ENCODE assay signal across 9 cellular contexts in the genomic region with DNA sequence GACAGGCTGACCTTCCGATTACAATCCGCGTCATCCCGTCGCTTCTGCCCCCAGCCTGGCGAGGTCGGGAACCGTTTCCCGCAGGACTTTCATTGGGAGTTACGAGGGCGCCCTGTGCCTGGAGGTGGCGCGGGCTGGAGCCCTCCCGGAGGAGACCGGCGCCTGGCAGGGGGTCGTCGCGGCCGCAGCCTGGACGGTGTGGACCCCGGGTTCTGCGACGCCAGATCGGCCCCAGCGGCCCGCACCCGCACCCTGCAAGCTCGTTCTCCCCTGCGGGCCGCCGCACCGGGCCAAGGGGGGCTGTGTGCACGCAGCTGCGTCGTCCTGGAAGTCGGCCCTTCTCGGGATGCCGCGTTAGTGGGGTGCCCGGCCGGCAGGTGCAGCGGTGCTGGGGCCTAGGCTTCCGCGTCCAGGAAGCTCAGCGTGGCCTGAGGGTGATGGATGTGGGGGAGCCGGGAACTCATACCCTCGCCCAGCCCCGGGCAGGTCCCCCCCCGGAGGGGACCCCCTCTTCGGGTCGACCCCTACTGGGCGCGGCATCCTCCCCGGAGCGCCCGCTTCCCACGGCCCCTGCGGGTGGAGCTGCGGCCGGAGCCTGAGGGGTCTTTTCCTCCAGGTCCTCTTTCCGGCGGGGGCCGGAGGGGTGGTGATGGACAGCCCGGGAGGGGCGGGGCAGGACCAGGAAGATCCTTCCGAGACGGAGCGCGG.
A peak's percentile ranks its signal among the peaks of the same experiment; 100 is the strongest.
DNase-seq lines count a peak whose midpoint lies in the region; ATAC-seq, FAIRE-seq and TF ChIP-seq lines count a peak whose summit lies in the region.
"Had no signal": no experiment of that assay in that cellular context is flagged by ENCODE, and none has a peak within 500 bp of the region (broad histone marks: within the 10 kb centered on the region; RNA-seq: fewer than 3 reads in every experiment).

No MANE protein-coding gene starts in this region.

- peak; percentile 58 for DNase-seq in NCI-H82 (lab: John Stamatoyannopoulos, UW)
- DNase-seq in NCI-H82 treated with DMSO at 0.1 percent for 48 hours (lab: John Stamatoyannopoulos, UW; ENCODE audit: unreplicated experiment): no peak
- DNase-seq in SK-N-DZ (ENCODE audit: low spot score): peak; percentile 78
- no peak for DNase-seq in endothelial cell of umbilical vein (ENCODE audit: low read depth, low spot score)
- peak; percentile 27 for DNase-seq in neural crest cell (ENCODE audit: low read depth, low spot score)
- no peak for DNase-seq in NCI-H1694 (lab: John Stamatoyannopoulos, UW)
- DNase-seq in globus pallidus (ENCODE audit: low spot score): no peak

- no peak for TF ChIP-seq POLR2A in endothelial cell of umbilical vein (IDR thresholded peaks at IDR 0.05; ENCODE audit: low read depth, low read length)

- H3K27ac ChIP-seq in endothelial cell of umbilical vein (ENCODE audit: insufficient read depth, low read depth, low read length): peak overlapping the region; percentile 54

- intact Hi-C loops in endothelial cell of umbilical vein (cut with micrococcal nuclease): no loop called here

- peak; percentile 78 for FAIRE-seq in endothelial cell of umbilical vein (lab: Jason Lieb, UNC)
- FAIRE-seq: endometrium had no signal

- H3K4me3 ChIP-seq in endothelial cell of umbilical vein (replicated peaks in 1 of 3; ENCODE audit: insufficient read depth in 1 of 3, low read depth in 1 of 3, low read length in 3 of 3): peak overlapping the region in 2 of 3 experiments; percentile 23 to 86

- H3K36me3 ChIP-seq in endothelial cell of umbilical vein (ENCODE audit: control insufficient read depth in 2 of 2, extremely low read depth in 1 of 2, insufficient read depth in 2 of 2, low read length in 2 of 2): no peaks in the 10 kb centered on the region

- ATAC-seq in HG02973 (IDR thresholded peaks at IDR 0.05; ENCODE audit: unreplicated experiment): peak; percentile 30

- H3K27ac Mint-ChIP-seq in neural crest cell (ENCODE audit: unreplicated experiment): no peak overlapping the region

- CTCF ChIA-PET in endothelial cell of umbilical vein (lab: Charles Lee): interaction anchor here (1.0 to 4.6 kb wide), 5 partner anchors 17 to 110 kb away, joined by 3 to 42 read pairs (median 4); no protein-coding TSS in a partner anchor

- H3K79me2 ChIP-seq in endothelial cell of umbilical vein (ENCODE audit: control insufficient read depth, insufficient read depth, low read length): peaks cover 35% of the 10 kb centered on the region

- H3K4me2 ChIP-seq in endothelial cell of umbilical vein (ENCODE audit: insufficient read depth, low read length): peak overlapping the region; percentile 31

- H3K9me3 Mint-ChIP-seq in neural crest cell: no peaks in the 10 kb centered on the region

- H3K9me1 ChIP-seq in endothelial cell of umbilical vein (replicated peaks; ENCODE audit: control insufficient read depth, extremely low read depth, insufficient read depth, low read length): no peaks in the 10 kb centered on the region

- dilution Hi-C loops in endothelial cell of umbilical vein (cut with MboI; ENCODE audit: extremely low pct_ligation_motif_present, low sequenced_read_pairs): no loop called here

- H3K36me3 Mint-ChIP-seq in neural crest cell (ENCODE audit: low read depth): no peaks in the 10 kb centered on the region

- H3K4me1 ChIP-seq in endothelial cell of umbilical vein (ENCODE audit: control insufficient read depth, extremely low read depth, insufficient read depth, low read length): peaks cover 56% of the 10 kb centered on the region

- peak overlapping the region; percentile 68 for H3K9ac ChIP-seq in endothelial cell of umbilical vein (replicated peaks; ENCODE audit: extremely low read depth, insufficient read depth, low read length)

- POLR2A ChIA-PET in endothelial cell of umbilical vein (lab: Charles Lee): interaction anchor here (0.5 to 0.6 kb wide), 2 partner anchors 87 to 546 kb away, joined by 3 read pairs; no protein-coding TSS in a partner anchor

- peak overlapping the region; percentile 35 for H2AFZ ChIP-seq in endothelial cell of umbilical vein (ENCODE audit: low read depth, low read length)

- BruUV-seq in endothelial cell of umbilical vein (replicated peaks; lab: Mats Ljungman, UMichigan): no TSS peak

- no peak for TF ChIP-seq CTCF in endothelial cell of umbilical vein (IDR thresholded peaks at IDR 0.05; ENCODE audit: extremely low read depth in 1 of 2, insufficient read depth in 1 of 2, low read depth in 1 of 2, low read length in 2 of 2)
- TF ChIP-seq CTCF in neural crest cell (conservative IDR thresholded peaks at IDR 0.05): no peak

- H3K4me1 Mint-ChIP-seq in neural crest cell: peaks cover 40% of the 10 kb centered on the region

- peak overlapping the region; percentile 91 for H3K4me3 Mint-ChIP-seq in neural crest cell

- H3K27me3 Mint-ChIP-seq in neural crest cell (ENCODE audit: low read depth): peaks cover 17% of the 10 kb centered on the region

- no peaks in the 10 kb centered on the region for H3K27me3 ChIP-seq in endothelial cell of umbilical vein (ENCODE audit: control insufficient read depth in 2 of 2, insufficient read depth in 2 of 2, low read length in 2 of 2)

- no peaks in the 10 kb centered on the region for H3K9me3 ChIP-seq in endothelial cell of umbilical vein (replicated peaks; ENCODE audit: control insufficient read depth, insufficient read depth, low read length)

- no peaks in the 10 kb centered on the region for H4K20me1 ChIP-seq in endothelial cell of umbilical vein (replicated peaks; ENCODE audit: control insufficient read depth, extremely low read depth, insufficient read depth, low read length)

TF ChIP-seq in endothelial cell of umbilical vein, 7 proteins besides CTCF, POLR2A, EP300 and RAD21:
- TF ChIP-seq EZH2 (IDR thresholded peaks at IDR 0.05; ENCODE audit: borderline replicate concordance, low read depth, low read length, severe bottlenecking): no peak
- TF ChIP-seq POLR2AphosphoS5 (IDR thresholded peaks at IDR 0.05; ENCODE audit: insufficient read depth, low read depth, low read length): no peak
- TF ChIP-seq GATA2 (IDR thresholded peaks at IDR 0.05; ENCODE audit: insufficient read depth, insufficient read length, low read depth, low read length): no peak
- no peak for TF ChIP-seq FOS (IDR thresholded peaks at IDR 0.05; ENCODE audit: borderline replicate concordance, insufficient read depth, low read length)
- TF ChIP-seq MAX (IDR thresholded peaks at IDR 0.05; ENCODE audit: insufficient read depth, insufficient read length): no peak
- no peak for TF ChIP-seq JUN (IDR thresholded peaks at IDR 0.05; ENCODE audit: borderline replicate concordance, insufficient read depth, insufficient read length, low read depth)
- TF ChIP-seq MYC (IDR thresholded peaks at IDR 0.05; ENCODE audit: low read depth, low read length): no peak

Comparison
In these comparisons a context has a peak if more than half of its experiments do, and no peak if none do; other contexts are left out.
1. DNase-seq: peak in NCI-H82 (single experiment), SK-N-DZ (single experiment) and neural crest cell (single experiment); none in NCI-H82 treated with DMSO at 0.1 percent for 48 hours (single experiment), endothelial cell of umbilical vein (single experiment), NCI-H1694 (single experiment) and globus pallidus (single experiment).